ENCODE assay signal across 2 cellular contexts in genomic region chr20:32195581-32195980, GRCh38.
TF ChIP-seq lines count a peak whose summit lies in the region.

No MANE protein-coding gene starts in this region.

TF ChIP-seq in GM12891, 5 proteins besides CTCF, POLR2A, EP300 and RAD21:
- no peak for TF ChIP-seq POU2F2 (IDR thresholded peaks at IDR 0.05; ENCODE audit: low read depth, low read length)
- TF ChIP-seq POLR2AphosphoS5 (IDR thresholded peaks at IDR 0.05; ENCODE audit: low read depth, low read length): 0 out of 2 replicates have a peak, but pooled peaks have one; percentile 54

TF ChIP-seq in GM12878, 131 proteins besides CTCF, POLR2A, EP300 and RAD21:
- TF ChIP-seq SUZ12 (IDR thresholded peaks at IDR 0.05; ENCODE audit: unreplicated experiment): no peak
- TF ChIP-seq POLR2AphosphoS5 (IDR thresholded peaks at IDR 0.05; ENCODE audit: low read length): 0 out of 2 replicates have a peak, but pooled peaks have one; percentile 51
